1 cellular context compared by ENCODE assay signal in the genomic region with DNA sequence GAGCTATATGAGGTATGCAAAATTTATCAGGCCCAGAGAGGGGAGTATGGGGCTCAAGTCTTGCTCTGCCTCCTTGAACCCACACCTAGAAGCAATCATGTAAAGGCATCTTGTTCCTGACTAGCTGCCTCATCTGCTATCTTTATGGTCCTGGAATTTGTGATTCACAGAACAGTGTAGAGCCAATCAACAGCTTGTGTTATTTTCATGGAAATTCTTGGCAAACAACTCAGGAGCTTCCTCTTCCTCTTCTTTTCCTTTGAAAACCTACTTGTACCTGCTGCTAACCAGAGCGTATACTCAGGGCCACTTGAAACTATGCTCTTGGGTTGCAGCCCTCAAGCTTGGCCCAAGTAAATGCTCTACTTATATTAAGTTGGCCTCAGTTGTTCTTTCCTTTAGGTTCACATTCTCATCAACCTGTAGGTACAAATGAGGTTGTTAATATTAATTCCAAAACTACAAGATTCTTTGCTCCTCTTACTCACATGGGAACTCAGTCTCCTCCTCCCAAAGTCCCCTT.
TF ChIP-seq lines count a peak whose summit lies in the region.

No MANE protein-coding gene starts in this region.

TF ChIP-seq in HepG2, 621 proteins besides CTCF, POLR2A, EP300 and RAD21 (continued from another document):
- TF ChIP-seq ZNF33B (CRISPR knock-in tag; IDR thresholded peaks at IDR 0.05) (no peak), ZNF766 (CRISPR knock-in tag; IDR thresholded peaks at IDR 0.05; ENCODE audit: borderline replicate concordance) (no peak), SMAD1 (CRISPR knock-in tag; IDR thresholded peaks at IDR 0.05; ENCODE audit: borderline replicate concordance, low read depth) (no peak), NR2F2 (IDR thresholded peaks at IDR 0.05; ENCODE audit: borderline replicate concordance, low read depth) (no peak)
- TF ChIP-seq, protein P1, sequence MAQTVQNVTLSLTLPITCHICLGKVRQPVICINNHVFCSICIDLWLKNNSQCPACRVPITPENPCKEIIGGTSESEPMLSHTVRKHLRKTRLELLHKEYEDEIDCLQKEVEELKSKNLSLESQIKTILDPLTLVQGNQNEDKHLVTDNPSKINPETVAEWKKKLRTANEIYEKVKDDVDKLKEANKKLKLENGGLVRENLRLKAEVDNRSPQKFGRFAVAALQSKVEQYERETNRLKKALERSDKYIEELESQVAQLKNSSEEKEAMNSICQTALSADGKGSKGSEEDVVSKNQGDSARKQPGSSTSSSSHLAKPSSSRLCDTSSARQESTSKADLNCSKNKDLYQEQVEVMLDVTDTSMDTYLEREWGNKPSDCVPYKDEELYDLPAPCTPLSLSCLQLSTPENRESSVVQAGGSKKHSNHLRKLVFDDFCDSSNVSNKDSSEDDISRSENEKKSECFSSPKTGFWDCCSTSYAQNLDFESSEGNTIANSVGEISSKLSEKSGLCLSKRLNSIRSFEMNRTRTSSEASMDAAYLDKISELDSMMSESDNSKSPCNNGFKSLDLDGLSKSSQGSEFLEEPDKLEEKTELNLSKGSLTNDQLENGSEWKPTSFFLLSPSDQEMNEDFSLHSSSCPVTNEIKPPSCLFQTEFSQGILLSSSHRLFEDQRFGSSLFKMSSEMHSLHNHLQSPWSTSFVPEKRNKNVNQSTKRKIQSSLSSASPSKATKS (CRISPR knock-in tag; IDR thresholded peaks at IDR 0.05), result no peak
- TF ChIP-seq, protein P2, sequence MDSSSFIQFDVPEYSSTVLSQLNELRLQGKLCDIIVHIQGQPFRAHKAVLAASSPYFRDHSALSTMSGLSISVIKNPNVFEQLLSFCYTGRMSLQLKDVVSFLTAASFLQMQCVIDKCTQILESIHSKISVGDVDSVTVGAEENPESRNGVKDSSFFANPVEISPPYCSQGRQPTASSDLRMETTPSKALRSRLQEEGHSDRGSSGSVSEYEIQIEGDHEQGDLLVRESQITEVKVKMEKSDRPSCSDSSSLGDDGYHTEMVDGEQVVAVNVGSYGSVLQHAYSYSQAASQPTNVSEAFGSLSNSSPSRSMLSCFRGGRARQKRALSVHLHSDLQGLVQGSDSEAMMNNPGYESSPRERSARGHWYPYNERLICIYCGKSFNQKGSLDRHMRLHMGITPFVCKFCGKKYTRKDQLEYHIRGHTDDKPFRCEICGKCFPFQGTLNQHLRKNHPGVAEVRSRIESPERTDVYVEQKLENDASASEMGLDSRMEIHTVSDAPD (CRISPR knock-in tag; IDR thresholded peaks at IDR 0.05), result no peak
TF ChIP-seq in HepG2: peak in this region for 0.
